In genomic region chr17:2191785-2192184, GRCh38 we compare ENCODE assay signal across 11 cellular contexts.
DNase-seq lines count a peak whose midpoint lies in the region; ATAC-seq and TF ChIP-seq lines count a peak whose summit lies in the region.
"Had no signal": no experiment of that assay in that cellular context is flagged by ENCODE, and none has a peak within 500 bp of the region (broad histone marks: within the 10 kb centered on the region; RNA-seq: fewer than 3 reads in every experiment).

No MANE protein-coding gene starts in this region.

- no peaks in the 10 kb centered on the region for H3K9me2 ChIP-seq in GM23338 (ENCODE audit: insufficient read depth)

- no peaks in the 10 kb centered on the region for H3F3A ChIP-seq in GM23338 (replicated peaks; ENCODE audit: low read depth)

- peak overlapping the region; percentile 12; the same call in 1 of the 2 replicates for H3K27ac Mint-ChIP-seq in GM23338
- H3K27ac Mint-ChIP-seq: progenitor cell of endocrine pancreas had no signal

- H3K79me2 ChIP-seq in GM23338 (replicated peaks; ENCODE audit: insufficient read depth): no peaks in the 10 kb centered on the region

- H4K20me1 ChIP-seq in GM23338 (replicated peaks; ENCODE audit: insufficient read depth): no peaks in the 10 kb centered on the region

- no peaks in the 10 kb centered on the region for H3K27me3 ChIP-seq in GM23338 (ENCODE audit: insufficient read depth)
- H3K27me3 ChIP-seq in esophagus squamous epithelium: no peaks in the 10 kb centered on the region

- no peaks in the 10 kb centered on the region for H3K9me3 ChIP-seq in esophagus squamous epithelium

- peaks cover 3% of the 10 kb centered on the region for H3K27me3 Mint-ChIP-seq in GM23338 (ENCODE audit: insufficient read depth, low read depth, poor library complexity)
- H3K27me3 Mint-ChIP-seq: progenitor cell of endocrine pancreas had no signal

- H3K4me2 ChIP-seq in GM23338: no peak overlapping the region

- H3K36me3 ChIP-seq in GM23338 (ENCODE audit: insufficient read depth): no peaks in the 10 kb centered on the region
- H3K36me3 ChIP-seq in esophagus squamous epithelium: peaks cover 0 to 47% (median 0%) of the 10 kb centered on the region in 3 donors

- no peak overlapping the region for H3K4me3 Mint-ChIP-seq in GM23338
- H3K4me3 Mint-ChIP-seq: endodermal cell had no signal

- ATAC-seq in GM23338: no peak
- peak; percentile 32 for ATAC-seq in SK-N-SH treated with all-trans-retinoic acid at 6 μM for 48 hours
- no peak for ATAC-seq in sciatic nerve

- peaks cover 35% of the 10 kb centered on the region for H3K4me1 Mint-ChIP-seq in GM23338

- TF ChIP-seq CTCF in GM23338 (conservative IDR thresholded peaks at IDR 0.05; ENCODE audit: low read depth in 2 of 2) (no peak), esophagus squamous epithelium (IDR thresholded peaks at IDR 0.05) (no peak)

- no peaks in the 10 kb centered on the region; the same call in 1 of the 3 replicates for H3K36me3 Mint-ChIP-seq in GM23338 (ENCODE audit: low read depth)

- H3K4me3 ChIP-seq in GM23338: no peak overlapping the region
- no peak overlapping the region for H3K4me3 ChIP-seq in esophagus squamous epithelium

- intact Hi-C loops in esophagus squamous epithelium (cut with DNase I) (no loop called here), sciatic nerve (cut with DNase I) (no loop called here)

- H2AFZ ChIP-seq in GM23338: no peak overlapping the region

- H3K9me3 Mint-ChIP-seq in GM23338: no peaks in the 10 kb centered on the region
- H3K9me3 Mint-ChIP-seq: endodermal cell had no signal

- no peak for TF ChIP-seq POLR2A in esophagus squamous epithelium (IDR thresholded peaks at IDR 0.05)

- 61 to 77% methylated on average over 9 of the region's 9 CpGs for WGBS in esophagus squamous epithelium, 2 donors

- H3K27ac ChIP-seq in GM23338 (ENCODE audit: low read depth): no peak overlapping the region
- H3K27ac ChIP-seq in esophagus squamous epithelium: peak overlapping the region; percentile 59 to 69 (median 64)
- H3K27ac ChIP-seq: WERI-Rb-1 had no signal

- DNase-seq in GM23338 (ENCODE audit: low spot score): no peak
- no peak for DNase-seq in esophagus squamous epithelium (lab: John Stamatoyannopoulos, UW)
- DNase-seq in sciatic nerve (ENCODE audit: low spot score): peak; percentile 38
- DNase-seq in iPS-NIHi11 (ENCODE audit: low spot score): no peak
- no peak for DNase-seq in mesenteric fat pad (ENCODE audit: low spot score)
- no peak for DNase-seq in NCI-H146 (lab: John Stamatoyannopoulos, UW)
- no peak for DNase-seq in NCI-H2171 treated with DMSO at 0.1 percent for 48 hours (lab: John Stamatoyannopoulos, UW)
- DNase-seq: endodermal cell, WERI-Rb-1 had no signal

- H3K4me1 ChIP-seq in GM23338 (ENCODE audit: insufficient read depth): peaks cover 22% of the 10 kb centered on the region
- H3K4me1 ChIP-seq in esophagus squamous epithelium: peaks cover 14 to 67% (median 41%) of the 10 kb centered on the region in 3 donors

TF ChIP-seq in GM23338, 12 proteins besides CTCF, POLR2A, EP300 and RAD21 (continues in another document):
- TF ChIP-seq NANOG (IDR thresholded peaks at IDR 0.05; ENCODE audit: borderline replicate concordance) (no peak), POLR2AphosphoS5 (IDR thresholded peaks at IDR 0.05; ENCODE audit: low read depth) (no peak), JUNB (IDR thresholded peaks at IDR 0.05; ENCODE audit: unreplicated experiment) (no peak), EZH2 (IDR thresholded peaks at IDR 0.05; ENCODE audit: low read depth, unreplicated experiment) (no peak), REST (IDR thresholded peaks at IDR 0.05; ENCODE audit: unreplicated experiment) (no peak), ETS1 (IDR thresholded peaks at IDR 0.05) (no peak)

TF ChIP-seq in SK-N-SH treated with all-trans-retinoic acid at 6 μM for 48 hours, 23 proteins besides CTCF, POLR2A, EP300 and RAD21:
- TF ChIP-seq TSHZ2 (CRISPR knock-in tag; IDR thresholded peaks at IDR 0.05) (no peak), ZNF565 (CRISPR knock-in tag; conservative IDR thresholded peaks at IDR 0.05; ENCODE audit: low read depth) (no peak), CREB5 (CRISPR knock-in tag; IDR thresholded peaks at IDR 0.05; ENCODE audit: low read depth) (no peak), POU6F1 (CRISPR knock-in tag; IDR thresholded peaks at IDR 0.05; ENCODE audit: borderline replicate concordance, low read depth) (no peak), ARNTL (CRISPR knock-in tag; IDR thresholded peaks at IDR 0.05; ENCODE audit: borderline replicate concordance, low read depth) (no peak), ZC3H10 (CRISPR knock-in tag; IDR thresholded peaks at IDR 0.05) (no peak), ZFP3 (CRISPR knock-in tag; IDR thresholded peaks at IDR 0.05) (no peak), ZNF70 (CRISPR knock-in tag; IDR thresholded peaks at IDR 0.05) (no peak)
